In the genomic region with DNA sequence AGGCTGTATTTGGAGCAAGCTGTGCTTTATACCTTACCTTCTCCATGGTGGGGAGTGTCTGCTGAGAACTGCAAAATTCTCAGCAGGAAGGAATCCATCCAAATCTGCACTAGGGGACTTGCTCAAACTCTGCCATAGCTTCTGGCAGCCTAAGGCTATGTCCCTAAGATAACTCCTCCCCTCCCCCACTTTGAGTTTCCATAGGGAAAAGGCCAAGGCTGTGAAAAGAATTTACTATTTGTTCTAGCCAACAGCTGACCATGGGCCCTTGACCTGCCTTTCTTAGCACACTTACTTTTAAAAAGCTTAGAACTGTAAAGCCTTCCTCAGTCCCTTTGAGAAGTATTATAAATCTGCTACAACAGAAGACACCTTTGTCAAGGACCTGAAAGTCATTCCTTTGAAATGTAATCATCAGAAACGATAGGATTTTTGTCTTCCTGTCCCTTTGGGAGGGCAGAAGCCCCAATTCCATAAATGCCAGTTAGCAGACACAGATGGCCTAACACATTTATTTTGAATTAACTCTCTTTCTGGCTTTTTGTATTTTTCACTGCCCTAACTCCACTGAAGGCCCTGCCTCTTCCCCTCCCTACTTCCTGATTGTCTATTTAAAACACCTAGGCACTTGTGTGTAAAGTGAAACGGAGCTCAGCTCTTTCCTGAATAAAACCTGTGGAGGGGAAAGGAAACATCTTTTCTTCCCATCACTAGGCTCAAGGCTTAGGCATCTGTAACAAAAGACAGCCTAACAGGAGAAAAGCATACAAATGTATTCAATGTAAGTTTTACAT, we compare ENCODE assay signal across 12 cellular contexts.
DNase-seq lines count a peak whose midpoint lies in the region; ATAC-seq and TF ChIP-seq lines count a peak whose summit lies in the region.
"Had no signal": no experiment of that assay in that cellular context is flagged by ENCODE, and none has a peak within 500 bp of the region (broad histone marks: within the 10 kb centered on the region; RNA-seq: fewer than 3 reads in every experiment).

No MANE protein-coding gene starts in this region.

- peak overlapping the region; percentile 8 for H3K27ac Mint-ChIP-seq in activated naive CD8-positive, alpha-beta T cell treated with anti-CD3 and anti-CD28 coated beads, Interleukin-2, amount 50 U/mL, for 24 hours
- peak overlapping the region; percentile 25 to 86 (median 65) for H3K27ac Mint-ChIP-seq in naive B cell

- H3K9me3 Mint-ChIP-seq in activated naive CD8-positive, alpha-beta T cell treated with anti-CD3 and anti-CD28 coated beads, Interleukin-2, amount 50 U/mL, for 24 hours = no peaks in the 10 kb centered on the region
- no peaks in the 10 kb centered on the region for H3K9me3 Mint-ChIP-seq in naive B cell

- DNase-seq in EH (ENCODE audit: low read depth) = peak; percentile 32
- no peak for DNase-seq in activated naive CD8-positive, alpha-beta T cell treated with anti-CD3 and anti-CD28 coated beads, Interleukin-2, amount 50 U/mL, for 24 hours
- DNase-seq in naive B cell = no peak
- DNase-seq in stimulated activated naive CD8-positive, alpha-beta T cell treated with anti-CD3 and anti-CD28 coated beads, Interleukin-15, Interleukin-2, amounts not matched to agents 100 U/mL and 50 U/mL, for 24 hours = no peak
- DNase-seq in AG08395 (ENCODE audit: low spot score) = no peak
- DNase-seq in tibial artery = no peak
- DNase-seq: NCI-H2227 treated with DMSO at 0.1 percent for 48 hours; PC-9; stimulated activated CD4-positive, alpha-beta T cell treated with anti-CD3 and anti-CD28 coated beads, Interleukin-2, amount 100 ng/mL, for 24 hours; stimulated activated CD8-positive, alpha-beta memory T cell treated with anti-CD3 and anti-CD28 coated beads, Interleukin-4, amount 100 ng/mL, for 48 hours; upper lobe of left lung had no signal

- no peak overlapping the region for H3K4me3 Mint-ChIP-seq in activated naive CD8-positive, alpha-beta T cell treated with anti-CD3 and anti-CD28 coated beads, Interleukin-2, amount 50 U/mL, for 24 hours
- peak overlapping the region in 1 of 8 donors; percentile 13 for H3K4me3 Mint-ChIP-seq in naive B cell

- H3K27me3 ChIP-seq in BLaER1 treated with 17β-estradiol and CSF1 and Interleukin-3, amounts not matched to agents 10 nM and 100 nM = no peaks in the 10 kb centered on the region
- H3K27me3 ChIP-seq in tibial artery = no peaks in the 10 kb centered on the region
- H3K27me3 ChIP-seq: upper lobe of left lung had no signal

- peak overlapping the region in 6 of 11 experiments; percentile 0 to 39 (median 3); a peak in 6 of 22 replicates for H3K27ac ChIP-seq in BLaER1 treated with 17β-estradiol and CSF1 and Interleukin-3, amounts not matched to agents 10 nM and 100 nM
- no peak overlapping the region for H3K27ac ChIP-seq in tibial artery
- H3K27ac ChIP-seq: PC-9 had no signal

- H3K4me1 ChIP-seq in BLaER1 treated with 17β-estradiol and CSF1 and Interleukin-3, amounts not matched to agents 10 nM and 100 nM = peaks cover 0 to 22% (median 19%) of the 10 kb centered on the region in 10 experiments; a peak in 16 of 20 replicates
- H3K4me1 ChIP-seq in tibial artery = no peaks in the 10 kb centered on the region

- H3K9ac ChIP-seq in BLaER1 treated with 17β-estradiol and CSF1 and Interleukin-3, amounts not matched to agents 10 nM and 100 nM = no peak overlapping the region

- TF ChIP-seq CTCF in tibial artery (IDR thresholded peaks at IDR 0.05) = no peak

- intact Hi-C loops in tibial artery (cut with DNase I; ENCODE audit: low total_unique reads) = no loop called here

- H3K9me3 ChIP-seq in BLaER1 treated with 17β-estradiol and CSF1 and Interleukin-3, amounts not matched to agents 10 nM and 100 nM (replicated peaks in 1 of 11) = no peaks in the 10 kb centered on the region; a peak in 1 of 22 replicates
- H3K9me3 ChIP-seq in tibial artery = no peaks in the 10 kb centered on the region
- H3K9me3 ChIP-seq: upper lobe of left lung had no signal

- ATAC-seq in activated naive CD8-positive, alpha-beta T cell treated with anti-CD3 and anti-CD28 coated beads, Interleukin-2, amount 50 U/mL, for 24 hours = no peak
- no peak for ATAC-seq in naive B cell (ENCODE audit: low read depth in 2 of 2)
- ATAC-seq in stimulated activated naive CD8-positive, alpha-beta T cell treated with anti-CD3 and anti-CD28 coated beads, Interleukin-15, Interleukin-2, amounts not matched to agents 100 U/mL and 50 U/mL, for 24 hours = no peak

- peaks cover 18% of the 10 kb centered on the region for H3K4me1 Mint-ChIP-seq in activated naive CD8-positive, alpha-beta T cell treated with anti-CD3 and anti-CD28 coated beads, Interleukin-2, amount 50 U/mL, for 24 hours
- H3K4me1 Mint-ChIP-seq in naive B cell = peaks cover 11 to 15% (median 14%) of the 10 kb centered on the region in 3 donors

- H3K4me2 ChIP-seq in BLaER1 treated with 17β-estradiol and CSF1 and Interleukin-3, amounts not matched to agents 10 nM and 100 nM = peak overlapping the region in 9 of 11 experiments; percentile 5 to 74 (median 56); a peak in 17 of 22 replicates
- H3K4me2 ChIP-seq: PC-9 had no signal

- no peak overlapping the region for H3K4me3 ChIP-seq in BLaER1 treated with 17β-estradiol and CSF1 and Interleukin-3, amounts not matched to agents 10 nM and 100 nM
- H3K4me3 ChIP-seq in tibial artery = no peak overlapping the region
- H3K4me3 ChIP-seq: PC-9, upper lobe of left lung had no signal

- no peaks in the 10 kb centered on the region for H4K20me1 ChIP-seq in BLaER1 treated with 17β-estradiol and CSF1 and Interleukin-3, amounts not matched to agents 10 nM and 100 nM

- no peaks in the 10 kb centered on the region for H3K27me3 Mint-ChIP-seq in activated naive CD8-positive, alpha-beta T cell treated with anti-CD3 and anti-CD28 coated beads, Interleukin-2, amount 50 U/mL, for 24 hours
- peaks cover 0 to 12% (median 0%) of the 10 kb centered on the region in 3 donors for H3K27me3 Mint-ChIP-seq in naive B cell

- peaks cover 2% of the 10 kb centered on the region for H3K36me3 Mint-ChIP-seq in activated naive CD8-positive, alpha-beta T cell treated with anti-CD3 and anti-CD28 coated beads, Interleukin-2, amount 50 U/mL, for 24 hours (ENCODE audit: low read depth)
- peaks cover 2 to 3% of the 10 kb centered on the region in 2 donors for H3K36me3 Mint-ChIP-seq in naive B cell

- 0 out of 22 replicates have a peak, but pooled peaks cover 0 to 2% (median 0%) of the 10 kb centered on the region in 11 experiments for H3K36me3 ChIP-seq in BLaER1 treated with 17β-estradiol and CSF1 and Interleukin-3, amounts not matched to agents 10 nM and 100 nM
- H3K36me3 ChIP-seq in tibial artery = no peaks in the 10 kb centered on the region
- H3K36me3 ChIP-seq: upper lobe of left lung had no signal

Comparison
In these comparisons a context has a peak if more than half of its experiments do, and no peak if none do; other contexts are left out.
1. H3K27ac ChIP-seq: peak in BLaER1 treated with 17β-estradiol and CSF1 and Interleukin-3, amounts not matched to agents 10 nM and 100 nM (6 of 11); none in tibial artery (0 of 2).